19 cellular contexts compared by ENCODE assay signal in the genomic region with DNA sequence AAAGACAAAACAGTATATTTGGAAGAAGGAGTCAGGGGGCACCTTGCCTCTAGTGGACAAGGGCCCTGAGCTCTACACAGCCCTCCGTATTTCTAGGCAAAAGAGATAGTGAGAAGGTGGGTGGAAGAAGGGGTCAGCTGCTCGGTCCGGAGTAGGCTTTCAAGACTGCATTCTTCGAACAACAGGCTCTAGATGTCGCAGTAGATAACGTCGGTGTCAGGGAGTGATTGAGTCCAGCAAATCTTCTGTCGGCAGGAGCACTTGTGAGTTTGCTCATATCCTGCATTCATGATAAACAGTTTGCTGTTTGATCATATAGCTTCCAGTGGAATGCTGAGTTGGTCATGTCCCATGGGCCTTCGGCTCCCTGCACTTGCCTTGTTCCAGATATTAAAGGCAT.
"Had no signal": no experiment of that assay in that cellular context is flagged by ENCODE, and none has a peak within 500 bp of the region (broad histone marks: within the 10 kb centered on the region; RNA-seq: fewer than 3 reads in every experiment).

No MANE protein-coding gene starts in this region.

- DNase-seq: activated CD4-positive, alpha-beta T cell treated with anti-CD3 and anti-CD28 coated beads, Interleukin-2, amount 50 U/mL, for 48 hours; activated CD4-positive, CD25-positive, alpha-beta regulatory T cell treated with anti-CD3 and anti-CD28 coated beads, Interleukin-2, amount 50 U/mL, for 72 hours; activated naive CD4-positive, alpha-beta T cell treated with anti-CD3 and anti-CD28 coated beads for 36 hours; activated naive CD8-positive, alpha-beta T cell treated with anti-CD3 and anti-CD28 coated beads, Interleukin-2, amount 50 U/mL, for 24 hours; aorta; effector memory CD4-positive, alpha-beta T cell; foreskin melanocyte; lower lobe of right lung; natural killer cell; posterior cingulate gyrus; retina; stimulated activated CD4-positive, alpha-beta T cell treated with anti-CD3 and anti-CD28 coated beads, Interleukin-2, amount 100 ng/mL, for 48 hours; stimulated activated naive CD4-positive, alpha-beta T cell; substantia nigra had no signal

- ATAC-seq: activated naive CD8-positive, alpha-beta T cell treated with anti-CD3 and anti-CD28 coated beads, Interleukin-2, amount 50 U/mL, for 24 hours; activated T-helper 17 cell treated with anti-CD3 and anti-CD28 coated beads, Interleukin-2, amount 50 U/mL, for 72 hours; lower lobe of right lung; natural killer cell had no signal

- H3K36me3 ChIP-seq: lower lobe of right lung, tibial nerve, vagina had no signal

- H3K27ac Mint-ChIP-seq: activated naive CD4-positive, alpha-beta T cell treated with anti-CD3 and anti-CD28 coated beads for 36 hours; activated naive CD8-positive, alpha-beta T cell treated with anti-CD3 and anti-CD28 coated beads, Interleukin-2, amount 50 U/mL, for 24 hours; activated T-helper 17 cell treated with anti-CD3 and anti-CD28 coated beads, Interleukin-2, amount 50 U/mL, for 72 hours; dendritic cell treated with granulocyte-macrophage colony-stimulating factor and Interleukin-4, amounts not matched to agents 40 ng/mL and 50 ng/mL, for 4 days; natural killer cell had no signal

- H3K27me3 Mint-ChIP-seq: activated naive CD8-positive, alpha-beta T cell treated with anti-CD3 and anti-CD28 coated beads, Interleukin-2, amount 50 U/mL, for 24 hours; activated T-helper 17 cell treated with anti-CD3 and anti-CD28 coated beads, Interleukin-2, amount 50 U/mL, for 72 hours; dendritic cell treated with granulocyte-macrophage colony-stimulating factor and Interleukin-4, amounts not matched to agents 40 ng/mL and 50 ng/mL, for 4 days had no signal

- H3K9me3 ChIP-seq: lower lobe of right lung, tibial nerve, vagina had no signal

- H3K4me3 Mint-ChIP-seq: activated naive CD4-positive, alpha-beta T cell treated with anti-CD3 and anti-CD28 coated beads for 36 hours; activated naive CD8-positive, alpha-beta T cell treated with anti-CD3 and anti-CD28 coated beads, Interleukin-2, amount 50 U/mL, for 24 hours; activated T-helper 17 cell treated with anti-CD3 and anti-CD28 coated beads, Interleukin-2, amount 50 U/mL, for 72 hours; dendritic cell treated with granulocyte-macrophage colony-stimulating factor and Interleukin-4, amounts not matched to agents 40 ng/mL and 50 ng/mL, for 4 days; natural killer cell had no signal

- H3K36me3 Mint-ChIP-seq: natural killer cell had no signal

- H3K27ac ChIP-seq: lower lobe of right lung, tibial nerve, vagina had no signal

- H3K4me3 ChIP-seq: lower lobe of right lung, tibial nerve, vagina had no signal

- H3K4me1 ChIP-seq: lower lobe of right lung, tibial nerve, vagina had no signal

- H3K27me3 ChIP-seq: tibial nerve, vagina had no signal

- H3K9me3 Mint-ChIP-seq: activated T-helper 17 cell treated with anti-CD3 and anti-CD28 coated beads, Interleukin-2, amount 50 U/mL, for 72 hours; natural killer cell had no signal

- FAIRE-seq: bronchial epithelial cell had no signal
